In genomic region chr6:90940812-90941481, GRCh38 we compare ENCODE assay signal across 8 cellular contexts.
A peak's percentile ranks its signal among the peaks of the same experiment; 100 is the strongest.
DNase-seq lines count a peak whose midpoint lies in the region; ATAC-seq, FAIRE-seq and TF ChIP-seq lines count a peak whose summit lies in the region.

No MANE protein-coding gene starts in this region.

- TF ChIP-seq RAD21 in GM12878 (IDR thresholded peaks at IDR 0.05; ENCODE audit: insufficient read depth, low read depth, low read length) = peak; percentile 77

- H3K27ac ChIP-seq in GM12878 (ENCODE audit: control insufficient read depth, insufficient read depth) = no peak overlapping the region
- H3K27ac ChIP-seq in keratinocyte (ENCODE audit: control insufficient read depth, insufficient read depth, low read length) = no peak overlapping the region
- H3K27ac ChIP-seq in transverse colon = no peak overlapping the region

- SMC1A ChIA-PET in GM12878 (lab: Charles Lee; ENCODE audit: uncharacterized antibody, unreplicated experiment) = interaction anchor here (0.7 to 2.8 kb wide), 50 partner anchors 8 to 1870 kb away, joined by 3 to 25 read pairs (median 4); no protein-coding TSS in a partner anchor

- in situ Hi-C loops in GM12878 (cut with MboI) (no loop called here), transverse colon (cut with MboI; ENCODE audit: low pct_ligation_motif_present in 1 of 4, low pct_unique_long_range_greater_than_20kb in 1 of 4, low sequenced_read_pairs in 3 of 4) (no loop called here)

- no peaks in the 10 kb centered on the region for H3K9me1 ChIP-seq in keratinocyte (ENCODE audit: control insufficient read depth, extremely low read depth, insufficient read depth, low read length)

- peaks cover 3% of the 10 kb centered on the region; the same call in 1 of the 2 replicates for H3K4me1 ChIP-seq in GM12878 (ENCODE audit: control insufficient read depth, insufficient read depth, low read length)
- H3K4me1 ChIP-seq in keratinocyte (ENCODE audit: control insufficient read depth, extremely low read depth, insufficient read depth, low read length) = peaks cover 4% of the 10 kb centered on the region
- H3K4me1 ChIP-seq in transverse colon = peaks cover 0 to 3% (median 0%) of the 10 kb centered on the region in 4 donors

- H3K79me2 ChIP-seq in GM12878 (ENCODE audit: control insufficient read depth, insufficient read depth, low read length) (no peaks in the 10 kb centered on the region), keratinocyte (ENCODE audit: control insufficient read depth, insufficient read depth, low read length) (no peaks in the 10 kb centered on the region)

- H3K9me3 ChIP-seq in GM12878 (replicated peaks; ENCODE audit: control insufficient read depth, insufficient read depth, low read length) (no peaks in the 10 kb centered on the region), keratinocyte (ENCODE audit: control insufficient read depth, low read depth, low read length) (no peaks in the 10 kb centered on the region), transverse colon (no peaks in the 10 kb centered on the region)

- POLR2A ChIA-PET in GM12878 (lab: Charles Lee) = no interaction called here

- H3K4me3 ChIP-seq in GM12878 (no peak overlapping the region), keratinocyte (ENCODE audit: control insufficient read depth in 2 of 3, extremely low read depth in 1 of 3, insufficient read depth in 2 of 3, low read depth in 1 of 3, low read length in 3 of 3) (no peak overlapping the region), transverse colon (no peak overlapping the region)

- peak; percentile 34 to 76 (median 58); a peak in 5 of 6 replicates for TF ChIP-seq CTCF in GM12878 (IDR thresholded peaks at IDR 0.05 in 2 of 3, conservative IDR thresholded peaks at IDR 0.05 in 1 of 3; ENCODE audit: control insufficient read depth in 2 of 3, extremely low read depth in 1 of 3, insufficient read depth in 1 of 3, low read depth in 3 of 3, low read length in 3 of 3)
- peak in 2 of 3 experiments; percentile 33 to 46 for TF ChIP-seq CTCF in keratinocyte (optimal IDR thresholded peaks at IDR 0.05 in 1 of 3, IDR thresholded peaks at IDR 0.05 in 1 of 3, conservative IDR thresholded peaks at IDR 0.05 in 1 of 3; ENCODE audit: extremely low read depth in 1 of 3, insufficient read depth in 2 of 3, low read length in 3 of 3)
- peak; percentile 22 to 47 (median 32) for TF ChIP-seq CTCF in transverse colon (IDR thresholded peaks at IDR 0.05)

- no peaks in the 10 kb centered on the region for H4K20me1 ChIP-seq in GM12878 (ENCODE audit: control insufficient read depth, insufficient read depth)
- no peaks in the 10 kb centered on the region for H4K20me1 ChIP-seq in keratinocyte (ENCODE audit: control insufficient read depth, extremely low read depth, insufficient read depth, low read length)

- H3K9ac ChIP-seq in GM12878 (ENCODE audit: control insufficient read depth, insufficient read depth, low read length) (no peak overlapping the region), keratinocyte (ENCODE audit: control insufficient read depth, extremely low read depth, insufficient read depth, low read length) (no peak overlapping the region)

- RAD21 ChIA-PET in GM12878 (lab: Charles Lee; ENCODE audit: unreplicated experiment) = interaction anchor here (0.6 to 3.1 kb wide), 26 partner anchors 9 to 1870 kb away, joined by 3 to 34 read pairs (median 4); no protein-coding TSS in a partner anchor

- H3K27me3 ChIP-seq in GM12878 (replicated peaks in 1 of 2; ENCODE audit: control insufficient read depth in 2 of 2, insufficient read depth in 2 of 2, low read length in 1 of 2) (no peaks in the 10 kb centered on the region), keratinocyte (ENCODE audit: control insufficient read depth, extremely low read depth, insufficient read depth, low read length) (no peaks in the 10 kb centered on the region), transverse colon (no peaks in the 10 kb centered on the region)

- intact Hi-C loops in GM12878 (cut with micrococcal nuclease; ENCODE audit: unreplicated experiment) = loop anchor here (1.0 to 5.0 kb wide), 3 partner anchors 140 to 1836 kb away; no protein-coding TSS in a partner anchor
- intact Hi-C loops in transverse colon (cut with DNase I; ENCODE audit: low total_unique reads) = no loop called here

- TF ChIP-seq POLR2A in GM12878 (IDR thresholded peaks at IDR 0.05; ENCODE audit: low read depth, low read length) = no peak
- no peak for TF ChIP-seq POLR2A in transverse colon (IDR thresholded peaks at IDR 0.05)

- CTCF ChIA-PET in GM12878 (lab: Yijun Ruan, JAX) = interaction anchor here (0.6 to 3.5 kb wide), 51 partner anchors 8 to 1836 kb away, joined by 3 to 37 read pairs (median 4); no protein-coding TSS in a partner anchor

- peak overlapping the region; percentile 67 for H2AFZ ChIP-seq in GM12878 (ENCODE audit: control insufficient read depth, low read depth, low read length)
- H2AFZ ChIP-seq in keratinocyte (ENCODE audit: control insufficient read depth, low read length) = peak overlapping the region; percentile 30

- dilution Hi-C loops in keratinocyte (cut with MboI; ENCODE audit: extremely low pct_ligation_motif_present, low sequenced_read_pairs) = no loop called here

- no TSS peak for BruUV-seq in GM12878 (replicated peaks; lab: Mats Ljungman, UMichigan)

- DNase-seq in GM04503 (ENCODE audit: low read depth) (peak; percentile 6), NCI-H526 (lab: John Stamatoyannopoulos, UW) (peak; percentile 54 to 75), GM12878 (ENCODE audit: low read depth, low spot score) (peak; percentile 80), keratinocyte (ENCODE audit: low read depth, low spot score) (peak; percentile 17), transverse colon (no peak), 8988T (no peak)

- 1% methylated on average over 5 of the region's 5 CpGs for WGBS in GM12878 (ENCODE audit: insufficient coverage, insufficient replicate concordance, low lambda C conversion rate, missing lambda C conversion rate)
- 29 to 33% methylated on average over 5 of the region's 5 CpGs for whole genome bisulfite sequencing in transverse colon (ENCODE audit: low coverage in 1 of 2), 2 donors

- FAIRE-seq in GM12878 (lab: Jason Lieb, UNC) = peak; percentile 92
- FAIRE-seq in keratinocyte (lab: Jason Lieb, UNC) = peak; percentile 84

- H3K4me2 ChIP-seq in GM12878 (ENCODE audit: control insufficient read depth, insufficient read depth) = peak overlapping the region; percentile 13
- no peak overlapping the region for H3K4me2 ChIP-seq in keratinocyte (ENCODE audit: control insufficient read depth, extremely low read depth, insufficient read depth, low read depth, low read length)

- H3K36me3 ChIP-seq in GM12878 (ENCODE audit: control insufficient read depth in 2 of 2, insufficient read depth in 2 of 2, low read length in 1 of 2) (no peaks in the 10 kb centered on the region), keratinocyte (ENCODE audit: control insufficient read depth in 2 of 2, extremely low read depth in 1 of 2, insufficient read depth in 2 of 2, low read length in 2 of 2) (no peaks in the 10 kb centered on the region), transverse colon (no peaks in the 10 kb centered on the region)

- TF ChIP-seq EP300 in GM12878 (IDR thresholded peaks at IDR 0.05; ENCODE audit: borderline replicate concordance in 1 of 2, control insufficient read depth in 1 of 2, low read depth in 2 of 2, low read length in 2 of 2) = no peak
- TF ChIP-seq EP300 in transverse colon (IDR thresholded peaks at IDR 0.05; ENCODE audit: low read depth) = no peak

- ATAC-seq in GM21381 (IDR thresholded peaks at IDR 0.05; ENCODE audit: unreplicated experiment) (peak; percentile 89), HG03521 (IDR thresholded peaks at IDR 0.05; ENCODE audit: unreplicated experiment) (peak; percentile 94), GM12878 (peak; percentile 93)

TF ChIP-seq in GM12878, 131 proteins besides CTCF, POLR2A, EP300 and RAD21 (continues in another document):
- TF ChIP-seq YY1 (IDR thresholded peaks at IDR 0.05; ENCODE audit: low read depth, low read length) (peak; percentile 48; the same call in 1 of the 2 replicates), ZZZ3 (IDR thresholded peaks at IDR 0.05; ENCODE audit: control insufficient read depth, insufficient read length, low read depth) (no peak), EGR1 (IDR thresholded peaks at IDR 0.05; ENCODE audit: borderline replicate concordance in 1 of 2, low read depth in 2 of 2, low read length in 2 of 2) (no peak), SMC3 (IDR thresholded peaks at IDR 0.05; ENCODE audit: borderline replicate concordance, low read length) (peak; percentile 65; the same call in 1 of the 2 replicates), NKRF (conservative IDR thresholded peaks at IDR 0.05) (no peak), SPI1 (IDR thresholded peaks at IDR 0.05; ENCODE audit: borderline replicate concordance, insufficient read depth, low read depth, low read length) (peak; percentile 84), EED (IDR thresholded peaks at IDR 0.05; ENCODE audit: low read depth) (no peak), RUNX3 (IDR thresholded peaks at IDR 0.05; ENCODE audit: low read length) (peak; percentile 11; the same call in 1 of the 2 replicates), RB1 (IDR thresholded peaks at IDR 0.05; ENCODE audit: borderline replicate concordance) (no peak)

Comparison
In these comparisons a context has a peak if more than half of its experiments do, and no peak if none do; other contexts are left out.
1. DNase-seq: peak in GM04503 (single experiment), NCI-H526 (2 of 2), GM12878 (single experiment) and keratinocyte (single experiment); none in transverse colon (single experiment) and 8988T (single experiment).
2. Peak in every context shown above with its lines, with median percentiles within 50 percentile points of each other: ATAC-seq and CTCF ChIP-seq.